ENCODE assay signal across 7 cellular contexts in genomic region chr11:108135845-108136599, GRCh38. TPM values are rescaled to one million over a fixed set of nuclear protein-coding genes. Genes with fewer than 3 reads are reported as not detected.
A peak's percentile ranks its signal among the peaks of the same experiment; 100 is the strongest.
DNase-seq lines count a peak whose midpoint lies in the region; ATAC-seq and TF ChIP-seq lines count a peak whose summit lies in the region.

No MANE protein-coding gene starts in this region.

- 72 to 74% methylated on average over 2 of the region's 2 CpGs for WGBS in body of pancreas, 2 donors

- H3K27me3 ChIP-seq in gastrocnemius medialis, result no peaks in the 10 kb centered on the region
- H3K27me3 ChIP-seq in body of pancreas, result no peaks in the 10 kb centered on the region

- intact Hi-C loops in gastrocnemius medialis (cut with DNase I; ENCODE audit: low total_unique reads) (no loop called here), body of pancreas (cut with DNase I) (no loop called here)

- peak overlapping the region; percentile 54 to 70 (median 63) for H3K27ac ChIP-seq in gastrocnemius medialis
- H3K27ac ChIP-seq in body of pancreas, result no peak overlapping the region

- peak overlapping the region; percentile 85 for H3K27ac Mint-ChIP-seq in activated naive CD8-positive, alpha-beta T cell treated with anti-CD3 and anti-CD28 coated beads for 36 hours

- H3K9me3 ChIP-seq in gastrocnemius medialis (no peaks in the 10 kb centered on the region), body of pancreas (no peaks in the 10 kb centered on the region)

- no peaks in the 10 kb centered on the region for H3K9me3 Mint-ChIP-seq in activated naive CD8-positive, alpha-beta T cell treated with anti-CD3 and anti-CD28 coated beads for 36 hours

- peaks cover 8 to 51% of the 10 kb centered on the region in 2 donors for H3K36me3 ChIP-seq in gastrocnemius medialis
- peaks cover 0 to 7% of the 10 kb centered on the region in 2 donors for H3K36me3 ChIP-seq in body of pancreas (replicated peaks in 1 of 2; ENCODE audit: insufficient read depth in 1 of 2, low read depth in 2 of 2)

- TF ChIP-seq CTCF in gastrocnemius medialis (IDR thresholded peaks at IDR 0.05 in 4 of 5, conservative IDR thresholded peaks at IDR 0.05 in 1 of 5), result no peak
- no peak for TF ChIP-seq CTCF in body of pancreas (IDR thresholded peaks at IDR 0.05)

- peaks cover 16 to 21% of the 10 kb centered on the region in 2 donors for H3K4me1 ChIP-seq in gastrocnemius medialis
- H3K4me1 ChIP-seq in body of pancreas, result peaks cover 13% of the 10 kb centered on the region

- DNase-seq in activated naive CD8-positive, alpha-beta T cell treated with anti-CD3 and anti-CD28 coated beads for 36 hours, result peak; percentile 36
- DNase-seq in gastrocnemius medialis, result no peak
- DNase-seq in body of pancreas, result no peak
- no peak for DNase-seq in kidney tubule cell (ENCODE audit: low spot score)
- DNase-seq in HuH-7 (ENCODE audit: low spot score), result no peak

- ATAC-seq in GM18519 (IDR thresholded peaks at IDR 0.05; ENCODE audit: low FRiP score, unreplicated experiment), result peak; percentile 52
- ATAC-seq in HG03442 (IDR thresholded peaks at IDR 0.05; ENCODE audit: unreplicated experiment), result peak; percentile 67
- peak; percentile 39 to 55 for ATAC-seq in gastrocnemius medialis
- no peak for ATAC-seq in body of pancreas

- TF ChIP-seq POLR2A in gastrocnemius medialis (IDR thresholded peaks at IDR 0.05), result no peak
- no peak for TF ChIP-seq POLR2A in body of pancreas (IDR thresholded peaks at IDR 0.05)

- H3K4me3 ChIP-seq in gastrocnemius medialis, result no peak overlapping the region
- no peak overlapping the region for H3K4me3 ChIP-seq in body of pancreas

- H3K4me1 Mint-ChIP-seq in activated naive CD8-positive, alpha-beta T cell treated with anti-CD3 and anti-CD28 coated beads for 36 hours, result peaks cover 21% of the 10 kb centered on the region

- H3K27me3 Mint-ChIP-seq in activated naive CD8-positive, alpha-beta T cell treated with anti-CD3 and anti-CD28 coated beads for 36 hours, result no peaks in the 10 kb centered on the region

- H3K4me3 Mint-ChIP-seq in activated naive CD8-positive, alpha-beta T cell treated with anti-CD3 and anti-CD28 coated beads for 36 hours, result no peak overlapping the region

- in situ Hi-C loops in gastrocnemius medialis (cut with MboI; ENCODE audit: low sequenced_read_pairs in 4 of 4), result no loop called here

- peaks cover 33% of the 10 kb centered on the region for H3K36me3 Mint-ChIP-seq in activated naive CD8-positive, alpha-beta T cell treated with anti-CD3 and anti-CD28 coated beads for 36 hours

RNA-seq across cellular contexts. Expression of gene ACAT1, which starts 14.7 kb away (rescaled TPM):
- 10 to 100 TPM; 63.6 to 74.3 TPM for total RNA-seq in activated naive CD8-positive, alpha-beta T cell treated with anti-CD3 and anti-CD28 coated beads for 36 hours
- total RNA-seq in gastrocnemius medialis (100 to 1,000 TPM; 288 to 950 (median 605) TPM), body of pancreas (10 to 100 TPM; 42.5 to 68.2 TPM)

Comparison
In these comparisons a context has a peak if more than half of its experiments do, and no peak if none do; other contexts are left out.
1. H3K27ac ChIP-seq: peak in gastrocnemius medialis (4 of 4); none in body of pancreas (0 of 4).